1 cellular context compared by ENCODE assay signal in the genomic region with DNA sequence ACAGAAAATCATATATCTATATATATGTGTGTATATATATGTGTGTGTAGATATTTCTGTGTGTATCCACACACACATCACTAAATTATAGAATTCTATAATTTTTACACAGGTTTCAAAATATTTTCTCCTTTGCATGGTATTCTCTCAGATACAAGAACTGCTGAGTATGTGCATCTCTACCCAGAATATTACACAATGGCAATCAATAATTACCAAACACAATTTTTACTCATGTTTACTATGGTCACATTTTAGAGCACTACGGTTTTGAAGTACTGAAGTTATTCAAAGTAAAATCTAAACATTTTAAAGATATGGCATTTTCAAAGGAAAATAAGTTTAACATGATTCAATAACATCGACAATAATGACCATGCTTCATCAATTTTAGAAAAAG.
TF ChIP-seq lines count a peak whose summit lies in the region.

No MANE protein-coding gene starts in this region.

TF ChIP-seq in HepG2, 621 proteins besides CTCF, POLR2A, EP300 and RAD21 (continued from another document):
- TF ChIP-seq, protein P1, sequence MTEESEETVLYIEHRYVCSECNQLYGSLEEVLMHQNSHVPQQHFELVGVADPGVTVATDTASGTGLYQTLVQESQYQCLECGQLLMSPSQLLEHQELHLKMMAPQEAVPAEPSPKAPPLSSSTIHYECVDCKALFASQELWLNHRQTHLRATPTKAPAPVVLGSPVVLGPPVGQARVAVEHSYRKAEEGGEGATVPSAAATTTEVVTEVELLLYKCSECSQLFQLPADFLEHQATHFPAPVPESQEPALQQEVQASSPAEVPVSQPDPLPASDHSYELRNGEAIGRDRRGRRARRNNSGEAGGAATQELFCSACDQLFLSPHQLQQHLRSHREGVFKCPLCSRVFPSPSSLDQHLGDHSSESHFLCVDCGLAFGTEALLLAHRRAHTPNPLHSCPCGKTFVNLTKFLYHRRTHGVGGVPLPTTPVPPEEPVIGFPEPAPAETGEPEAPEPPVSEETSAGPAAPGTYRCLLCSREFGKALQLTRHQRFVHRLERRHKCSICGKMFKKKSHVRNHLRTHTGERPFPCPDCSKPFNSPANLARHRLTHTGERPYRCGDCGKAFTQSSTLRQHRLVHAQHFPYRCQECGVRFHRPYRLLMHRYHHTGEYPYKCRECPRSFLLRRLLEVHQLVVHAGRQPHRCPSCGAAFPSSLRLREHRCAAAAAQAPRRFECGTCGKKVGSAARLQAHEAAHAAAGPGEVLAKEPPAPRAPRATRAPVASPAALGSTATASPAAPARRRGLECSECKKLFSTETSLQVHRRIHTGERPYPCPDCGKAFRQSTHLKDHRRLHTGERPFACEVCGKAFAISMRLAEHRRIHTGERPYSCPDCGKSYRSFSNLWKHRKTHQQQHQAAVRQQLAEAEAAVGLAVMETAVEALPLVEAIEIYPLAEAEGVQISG (CRISPR knock-in tag; IDR thresholded peaks at IDR 0.05), result no peak
- TF ChIP-seq TMF1 (CRISPR knock-in tag; IDR thresholded peaks at IDR 0.05; ENCODE audit: low read depth), result no peak
- TF ChIP-seq, protein P2, sequence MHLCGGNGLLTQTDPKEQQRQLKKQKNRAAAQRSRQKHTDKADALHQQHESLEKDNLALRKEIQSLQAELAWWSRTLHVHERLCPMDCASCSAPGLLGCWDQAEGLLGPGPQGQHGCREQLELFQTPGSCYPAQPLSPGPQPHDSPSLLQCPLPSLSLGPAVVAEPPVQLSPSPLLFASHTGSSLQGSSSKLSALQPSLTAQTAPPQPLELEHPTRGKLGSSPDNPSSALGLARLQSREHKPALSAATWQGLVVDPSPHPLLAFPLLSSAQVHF (CRISPR knock-in tag; IDR thresholded peaks at IDR 0.05), result no peak
- TF ChIP-seq, protein P3, sequence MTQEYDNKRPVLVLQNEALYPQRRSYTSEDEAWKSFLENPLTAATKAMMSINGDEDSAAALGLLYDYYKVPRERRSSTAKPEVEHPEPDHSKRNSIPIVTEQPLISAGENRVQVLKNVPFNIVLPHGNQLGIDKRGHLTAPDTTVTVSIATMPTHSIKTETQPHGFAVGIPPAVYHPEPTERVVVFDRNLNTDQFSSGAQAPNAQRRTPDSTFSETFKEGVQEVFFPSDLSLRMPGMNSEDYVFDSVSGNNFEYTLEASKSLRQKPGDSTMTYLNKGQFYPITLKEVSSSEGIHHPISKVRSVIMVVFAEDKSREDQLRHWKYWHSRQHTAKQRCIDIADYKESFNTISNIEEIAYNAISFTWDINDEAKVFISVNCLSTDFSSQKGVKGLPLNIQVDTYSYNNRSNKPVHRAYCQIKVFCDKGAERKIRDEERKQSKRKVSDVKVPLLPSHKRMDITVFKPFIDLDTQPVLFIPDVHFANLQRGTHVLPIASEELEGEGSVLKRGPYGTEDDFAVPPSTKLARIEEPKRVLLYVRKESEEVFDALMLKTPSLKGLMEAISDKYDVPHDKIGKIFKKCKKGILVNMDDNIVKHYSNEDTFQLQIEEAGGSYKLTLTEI (CRISPR knock-in tag; conservative IDR thresholded peaks at IDR 0.05), result no peak
- TF ChIP-seq MED13 (CRISPR knock-in tag; IDR thresholded peaks at IDR 0.05), result no peak
- TF ChIP-seq ZNF335 (CRISPR knock-in tag; IDR thresholded peaks at IDR 0.05), result no peak
- no peak for TF ChIP-seq HNRNPH1 (optimal IDR thresholded peaks at IDR 0.05; ENCODE audit: low read depth, low read length)
